ENCODE assay signal across 20 cellular contexts in the genomic region with DNA sequence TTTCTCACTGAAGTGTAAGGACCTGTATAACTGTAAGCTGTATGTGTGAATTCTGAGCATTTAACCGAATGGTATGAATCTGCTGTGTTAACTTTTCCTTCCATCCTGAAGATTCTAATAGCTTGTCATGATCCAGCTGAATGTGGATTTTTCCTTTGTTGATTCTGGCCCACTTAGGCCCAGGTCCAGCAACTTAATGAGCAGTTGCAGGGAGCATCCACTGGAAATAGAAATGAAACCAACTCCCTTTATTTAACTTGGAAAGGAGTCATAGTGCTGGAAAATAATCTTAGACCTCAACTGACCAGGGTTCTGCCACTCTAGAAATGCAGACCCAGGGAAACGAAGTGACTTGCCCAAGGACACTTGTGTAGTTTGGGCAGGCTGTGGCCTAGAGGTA.
"Had no signal": no experiment of that assay in that cellular context is flagged by ENCODE, and none has a peak within 500 bp of the region (broad histone marks: within the 10 kb centered on the region; RNA-seq: fewer than 3 reads in every experiment).

No MANE protein-coding gene starts in this region.

- H3K9me3 ChIP-seq: esophagus squamous epithelium, ovary, stomach, thoracic aorta had no signal

- DNase-seq: activated B cell treated with CpG ODN at 0.5 μM for 24 hours; activated CD4-positive, alpha-beta T cell treated with anti-CD3 and anti-CD28 coated beads for 48 hours; activated CD8-positive, alpha-beta memory T cell treated with anti-CD3 and anti-CD28 coated beads, Interleukin-2, amount 50 U/mL, for 4 hours; activated CD8-positive, alpha-beta T cell treated with anti-CD3 and anti-CD28 coated beads, Interleukin-2, amount 10 ng/mL, durations not matched to agents 7 days and 5 days; activated effector memory CD4-positive, alpha-beta T cell treated with anti-CD3 and anti-CD28 coated beads, Interleukin-2, amount 50 U/mL, for 16 hours; activated T-cell treated with anti-CD3 and anti-CD28 coated beads, Interleukin-2, amount 50 U/mL, for 48 hours; brain microvascular endothelial cell; cortex of kidney; effector CD4-positive, alpha-beta T cell; esophagus squamous epithelium; foreskin fibroblast; glutamatergic neuron; hypothalamus; ovary; stimulated activated CD4-positive, alpha-beta T cell treated with anti-CD3 and anti-CD28 coated beads, Interleukin-1b, Interleukin-23, amount 100 ng/mL, for 48 hours; stomach had no signal

- FAIRE-seq: endothelial cell of umbilical vein, TTC549, urothelium cell line had no signal

- H3K36me3 ChIP-seq: brain microvascular endothelial cell, esophagus squamous epithelium, ovary, thoracic aorta had no signal

- H3K4me3 ChIP-seq: esophagus squamous epithelium, ovary, stomach, thoracic aorta had no signal

- H3K27ac ChIP-seq: brain microvascular endothelial cell, esophagus squamous epithelium, ovary, stomach, thoracic aorta had no signal

- H3K27me3 ChIP-seq: brain microvascular endothelial cell, esophagus squamous epithelium, ovary, stomach had no signal
